Comparison of ENCODE assay signal across 12 cellular contexts in genomic region chr2:140808816-140809215, GRCh38.
DNase-seq lines count a peak whose midpoint lies in the region; ATAC-seq and TF ChIP-seq lines count a peak whose summit lies in the region.
"Had no signal": no experiment of that assay in that cellular context is flagged by ENCODE, and none has a peak within 500 bp of the region (broad histone marks: within the 10 kb centered on the region; RNA-seq: fewer than 3 reads in every experiment).

No MANE protein-coding gene starts in this region.

- H3K27ac Mint-ChIP-seq in nephron progenitor cell, result no peak overlapping the region
- H3K27ac Mint-ChIP-seq: activated naive CD8-positive, alpha-beta T cell treated with anti-CD3 and anti-CD28 coated beads for 36 hours had no signal

- TF ChIP-seq CTCF in C4-2B (conservative IDR thresholded peaks at IDR 0.05) (peak; percentile 47), RWPE2 (IDR thresholded peaks at IDR 0.05; ENCODE audit: poor library complexity, severe bottlenecking) (peak; percentile 18), nephron progenitor cell (IDR thresholded peaks at IDR 0.05) (no peak), dorsolateral prefrontal cortex (IDR thresholded peaks at IDR 0.05 in 54 of 56, conservative IDR thresholded peaks at IDR 0.05 in 2 of 56; ENCODE audit: low read depth in 1 of 56, partially characterized antibody in 56 of 56) (peak in 3 of 56 donors; percentile 6 to 19 (median 9))

- H3K4me1 Mint-ChIP-seq in nephron progenitor cell, result no peaks in the 10 kb centered on the region
- H3K4me1 Mint-ChIP-seq: activated naive CD8-positive, alpha-beta T cell treated with anti-CD3 and anti-CD28 coated beads for 36 hours had no signal

- no peaks in the 10 kb centered on the region for H3K27me3 ChIP-seq in RWPE2 (ENCODE audit: insufficient read depth, poor library complexity, severe bottlenecking)
- H3K27me3 ChIP-seq in dorsolateral prefrontal cortex, result no peaks in the 10 kb centered on the region

- ATAC-seq in GM19025 (IDR thresholded peaks at IDR 0.05; ENCODE audit: low read depth, unreplicated experiment) (peak; percentile 51), HG03354 (IDR thresholded peaks at IDR 0.05; ENCODE audit: poor library complexity, severe bottlenecking, unreplicated experiment) (peak; percentile 88), RWPE2 (ENCODE audit: low read depth) (no peak), GM18870 (IDR thresholded peaks at IDR 0.05; ENCODE audit: unreplicated experiment) (no peak)

- no peaks in the 10 kb centered on the region for H3K4me1 ChIP-seq in RWPE2 (ENCODE audit: insufficient read depth, poor library complexity, severe bottlenecking)
- H3K4me1 ChIP-seq: Caco-2 had no signal

- no peak for DNase-seq in RWPE2 (ENCODE audit: low spot score)
- no peak for DNase-seq in activated T-cell treated with anti-CD3 and anti-CD28 coated beads for 4 hours
- DNase-seq in nephron progenitor cell, result no peak
- DNase-seq in dorsolateral prefrontal cortex, result no peak
- DNase-seq: activated naive CD8-positive, alpha-beta T cell treated with anti-CD3 and anti-CD28 coated beads for 36 hours; GOT3; NCI-H1417 treated with DMSO at 0.1 percent for 48 hours had no signal

- intact Hi-C loops in dorsolateral prefrontal cortex (cut with DNase I), result no loop called here

- no peak overlapping the region for H3K4me3 Mint-ChIP-seq in nephron progenitor cell
- H3K4me3 Mint-ChIP-seq: activated naive CD8-positive, alpha-beta T cell treated with anti-CD3 and anti-CD28 coated beads for 36 hours had no signal

- no peak overlapping the region for H3K27ac ChIP-seq in C4-2B
- no peak overlapping the region for H3K27ac ChIP-seq in RWPE2 (ENCODE audit: poor library complexity, severe bottlenecking)
- no peak overlapping the region for H3K27ac ChIP-seq in dorsolateral prefrontal cortex

- no peaks in the 10 kb centered on the region for H3K36me3 Mint-ChIP-seq in nephron progenitor cell (ENCODE audit: low read depth)
- H3K36me3 Mint-ChIP-seq: activated naive CD8-positive, alpha-beta T cell treated with anti-CD3 and anti-CD28 coated beads for 36 hours had no signal

- no peaks in the 10 kb centered on the region for H3K36me3 ChIP-seq in RWPE2 (ENCODE audit: low read depth)

- H3K9me3 Mint-ChIP-seq in nephron progenitor cell, result no peaks in the 10 kb centered on the region

- H3K27me3 Mint-ChIP-seq in nephron progenitor cell (ENCODE audit: low read depth, poor library complexity), result no peaks in the 10 kb centered on the region
- H3K27me3 Mint-ChIP-seq: activated naive CD8-positive, alpha-beta T cell treated with anti-CD3 and anti-CD28 coated beads for 36 hours had no signal

- no peak overlapping the region for H3K4me3 ChIP-seq in RWPE2 (ENCODE audit: severe bottlenecking)
- H3K4me3 ChIP-seq in dorsolateral prefrontal cortex, result no peak overlapping the region

- no peaks in the 10 kb centered on the region for H3K9me3 ChIP-seq in RWPE2 (ENCODE audit: severe bottlenecking)
- H3K9me3 ChIP-seq: Caco-2 had no signal

Comparison
In these comparisons a context has a peak if more than half of its experiments do, and no peak if none do; other contexts are left out.
1. ATAC-seq: peak in GM19025 (single experiment) and HG03354 (single experiment); none in RWPE2 (single experiment) and GM18870 (single experiment).